14 cellular contexts compared by ENCODE assay signal in genomic region chr1:71882241-71883036, GRCh38.
DNase-seq lines count a peak whose midpoint lies in the region; ATAC-seq and TF ChIP-seq lines count a peak whose summit lies in the region.
"Had no signal": no experiment of that assay in that cellular context is flagged by ENCODE, and none has a peak within 500 bp of the region (broad histone marks: within the 10 kb centered on the region; RNA-seq: fewer than 3 reads in every experiment).

No MANE protein-coding gene starts in this region.

- H3K4me3 Mint-ChIP-seq in activated T-helper 2 cell treated with anti-CD3 and anti-CD28 coated beads, Interferon-gamma antibody, Interleukin-2, Interleukin-4, amounts not matched to agents 10 μg/mL and 5 μg/mL and 100 μg/mL, durations not matched to agents 14 hours and 24 hours and 36 hours (ENCODE audit: low read depth) = no peak overlapping the region
- H3K4me3 Mint-ChIP-seq: activated CD8-positive, alpha-beta memory T cell treated with anti-CD3 and anti-CD28 coated beads, Interleukin-2, amount 10 ng/mL, durations not matched to agents 7 days and 5 days; natural killer cell had no signal

- H3K9ac ChIP-seq in BLaER1 treated with 17β-estradiol and CSF1 and Interleukin-3, amounts not matched to agents 10 nM and 100 nM = peak overlapping the region; percentile 11 to 72 (median 64); a peak in 19 of 22 replicates

- DNase-seq in HL-60 (ENCODE audit: low read depth in 1 of 2, low spot score in 1 of 2) = peak; percentile 13 to 42
- peak; percentile 84 for DNase-seq in NCI-H69 (lab: John Stamatoyannopoulos, UW)
- peak; percentile 30 for DNase-seq in epidermal melanocyte (ENCODE audit: insufficient read length, low spot score)
- no peak for DNase-seq in activated T-helper 2 cell treated with anti-CD3 and anti-CD28 coated beads, Interferon-gamma antibody, Interleukin-2, Interleukin-4, amounts not matched to agents 10 μg/mL and 5 μg/mL and 100 μg/mL, durations not matched to agents 14 hours and 24 hours and 36 hours (ENCODE audit: low spot score)
- no peak for DNase-seq in body of pancreas
- no peak for DNase-seq in activated CD4-positive, CD25-positive, alpha-beta regulatory T cell treated with anti-CD3 and anti-CD28 coated beads, Interleukin-2, amount 50 U/mL, for 72 hours
- DNase-seq: activated CD8-positive, alpha-beta memory T cell treated with anti-CD3 and anti-CD28 coated beads, Interleukin-2, amount 10 ng/mL, durations not matched to agents 7 days and 5 days; natural killer cell; NCI-H446; stimulated activated CD4-positive, alpha-beta T cell treated with anti-CD3 and anti-CD28 coated beads, Interleukin-15, amount 100 ng/mL, for 24 hours had no signal

- no peaks in the 10 kb centered on the region for H3K27me3 Mint-ChIP-seq in activated T-helper 2 cell treated with anti-CD3 and anti-CD28 coated beads, Interferon-gamma antibody, Interleukin-2, Interleukin-4, amounts not matched to agents 10 μg/mL and 5 μg/mL and 100 μg/mL, durations not matched to agents 14 hours and 24 hours and 36 hours (ENCODE audit: low read depth)
- H3K27me3 Mint-ChIP-seq: activated CD8-positive, alpha-beta memory T cell treated with anti-CD3 and anti-CD28 coated beads, Interleukin-2, amount 10 ng/mL, durations not matched to agents 7 days and 5 days had no signal

- intact Hi-C loops in activated T-helper 2 cell treated with anti-CD3 and anti-CD28 coated beads, Interferon-gamma antibody, Interleukin-2, Interleukin-4, amounts not matched to agents 10 μg/mL and 5 μg/mL and 100 μg/mL, durations not matched to agents 14 hours and 24 hours and 36 hours (cut with micrococcal nuclease) = no loop called here
- intact Hi-C loops in body of pancreas (cut with DNase I) = no loop called here

- H3K4me1 Mint-ChIP-seq in activated T-helper 2 cell treated with anti-CD3 and anti-CD28 coated beads, Interferon-gamma antibody, Interleukin-2, Interleukin-4, amounts not matched to agents 10 μg/mL and 5 μg/mL and 100 μg/mL, durations not matched to agents 14 hours and 24 hours and 36 hours (ENCODE audit: low read depth) = no peaks in the 10 kb centered on the region
- H3K4me1 Mint-ChIP-seq: activated CD8-positive, alpha-beta memory T cell treated with anti-CD3 and anti-CD28 coated beads, Interleukin-2, amount 10 ng/mL, durations not matched to agents 7 days and 5 days; natural killer cell had no signal

- no peak for TF ChIP-seq CTCF in HL-60 (IDR thresholded peaks at IDR 0.05; ENCODE audit: insufficient read depth, low read length)
- no peak for TF ChIP-seq CTCF in body of pancreas (IDR thresholded peaks at IDR 0.05)

- WGBS in body of pancreas, 2 donors = 53 to 67% methylated on average over 5 of the region's 5 CpGs

- no peak overlapping the region for H3K27ac Mint-ChIP-seq in activated T-helper 2 cell treated with anti-CD3 and anti-CD28 coated beads, Interferon-gamma antibody, Interleukin-2, Interleukin-4, amounts not matched to agents 10 μg/mL and 5 μg/mL and 100 μg/mL, durations not matched to agents 14 hours and 24 hours and 36 hours
- H3K27ac Mint-ChIP-seq: activated CD8-positive, alpha-beta memory T cell treated with anti-CD3 and anti-CD28 coated beads, Interleukin-2, amount 10 ng/mL, durations not matched to agents 7 days and 5 days; natural killer cell had no signal

- H4K20me1 ChIP-seq in BLaER1 treated with 17β-estradiol and CSF1 and Interleukin-3, amounts not matched to agents 10 nM and 100 nM = no peaks in the 10 kb centered on the region

- peaks cover 0 to 59% (median 16%) of the 10 kb centered on the region in 11 experiments; a peak in 13 of 22 replicates for H3K9me3 ChIP-seq in BLaER1 treated with 17β-estradiol and CSF1 and Interleukin-3, amounts not matched to agents 10 nM and 100 nM (replicated peaks in 1 of 11)
- H3K9me3 ChIP-seq in body of pancreas = no peaks in the 10 kb centered on the region

- H3K4me1 ChIP-seq in BLaER1 treated with 17β-estradiol and CSF1 and Interleukin-3, amounts not matched to agents 10 nM and 100 nM = peaks cover 19 to 87% (median 48%) of the 10 kb centered on the region in 10 experiments
- no peaks in the 10 kb centered on the region for H3K4me1 ChIP-seq in body of pancreas

- H3K27ac ChIP-seq in BLaER1 treated with 17β-estradiol and CSF1 and Interleukin-3, amounts not matched to agents 10 nM and 100 nM = peak overlapping the region; percentile 61 to 92 (median 85); a peak in 21 of 22 replicates
- H3K27ac ChIP-seq in HL-60 (replicated peaks) (peak overlapping the region; percentile 96), body of pancreas (no peak overlapping the region)
- H3K27ac ChIP-seq: epithelial cell of prostate had no signal

- H3K36me3 ChIP-seq in BLaER1 treated with 17β-estradiol and CSF1 and Interleukin-3, amounts not matched to agents 10 nM and 100 nM = no peaks in the 10 kb centered on the region; a peak in 1 of 22 replicates
- no peaks in the 10 kb centered on the region for H3K36me3 ChIP-seq in body of pancreas (replicated peaks in 1 of 2; ENCODE audit: insufficient read depth in 1 of 2, low read depth in 2 of 2)

- TF ChIP-seq POLR2A in body of pancreas (IDR thresholded peaks at IDR 0.05) = no peak

- H3K4me3 ChIP-seq in BLaER1 treated with 17β-estradiol and CSF1 and Interleukin-3, amounts not matched to agents 10 nM and 100 nM = peak overlapping the region in 5 of 10 experiments; percentile 1 to 23 (median 17); a peak in 6 of 20 replicates
- no peak overlapping the region for H3K4me3 ChIP-seq in HL-60 (replicated peaks; ENCODE audit: insufficient read depth, low read length)
- no peak overlapping the region for H3K4me3 ChIP-seq in body of pancreas

- H3K27me3 ChIP-seq in BLaER1 treated with 17β-estradiol and CSF1 and Interleukin-3, amounts not matched to agents 10 nM and 100 nM = no peaks in the 10 kb centered on the region
- no peaks in the 10 kb centered on the region for H3K27me3 ChIP-seq in HL-60 (ENCODE audit: insufficient read depth, poor library complexity, severe bottlenecking)
- no peaks in the 10 kb centered on the region for H3K27me3 ChIP-seq in body of pancreas

- no peaks in the 10 kb centered on the region for H3K36me3 Mint-ChIP-seq in activated T-helper 2 cell treated with anti-CD3 and anti-CD28 coated beads, Interferon-gamma antibody, Interleukin-2, Interleukin-4, amounts not matched to agents 10 μg/mL and 5 μg/mL and 100 μg/mL, durations not matched to agents 14 hours and 24 hours and 36 hours (ENCODE audit: low read depth)
- H3K36me3 Mint-ChIP-seq: activated CD8-positive, alpha-beta memory T cell treated with anti-CD3 and anti-CD28 coated beads, Interleukin-2, amount 10 ng/mL, durations not matched to agents 7 days and 5 days; natural killer cell had no signal

- no peaks in the 10 kb centered on the region for H3K9me3 Mint-ChIP-seq in activated T-helper 2 cell treated with anti-CD3 and anti-CD28 coated beads, Interferon-gamma antibody, Interleukin-2, Interleukin-4, amounts not matched to agents 10 μg/mL and 5 μg/mL and 100 μg/mL, durations not matched to agents 14 hours and 24 hours and 36 hours

- peak overlapping the region; percentile 63 to 87 (median 71) for H3K4me2 ChIP-seq in BLaER1 treated with 17β-estradiol and CSF1 and Interleukin-3, amounts not matched to agents 10 nM and 100 nM

- ATAC-seq in HG03469 (IDR thresholded peaks at IDR 0.05; ENCODE audit: unreplicated experiment) (no peak), body of pancreas (no peak)
- ATAC-seq: activated CD4-positive, CD25-positive, alpha-beta regulatory T cell treated with anti-CD3 and anti-CD28 coated beads, Interleukin-2, amount 50 U/mL, for 24 hours; activated CD8-positive, alpha-beta memory T cell treated with anti-CD3 and anti-CD28 coated beads, Interleukin-2, amount 10 ng/mL, durations not matched to agents 7 days and 5 days; natural killer cell had no signal

Comparison
In these comparisons a context has a peak if more than half of its experiments do, and no peak if none do; other contexts are left out.
1. H3K27ac ChIP-seq: peak in BLaER1 treated with 17β-estradiol and CSF1 and Interleukin-3, amounts not matched to agents 10 nM and 100 nM (11 of 11) and HL-60 (single experiment); none in body of pancreas (0 of 4).
2. DNase-seq: peak in HL-60 (2 of 2), NCI-H69 (single experiment) and epidermal melanocyte (single experiment); none in activated T-helper 2 cell treated with anti-CD3 and anti-CD28 coated beads, Interferon-gamma antibody, Interleukin-2, Interleukin-4, amounts not matched to agents 10 μg/mL and 5 μg/mL and 100 μg/mL, durations not matched to agents 14 hours and 24 hours and 36 hours (single experiment), body of pancreas (0 of 4) and activated CD4-positive, CD25-positive, alpha-beta regulatory T cell treated with anti-CD3 and anti-CD28 coated beads, Interleukin-2, amount 50 U/mL, for 72 hours (single experiment).